22 cellular contexts compared by ENCODE assay signal in genomic region chr13:24662195-24663088, GRCh38. TPM values are rescaled to one million over a fixed set of nuclear protein-coding genes. Genes with fewer than 3 reads are reported as not detected.
"Had no signal": no experiment of that assay in that cellular context is flagged by ENCODE, and none has a peak within 500 bp of the region (broad histone marks: within the 10 kb centered on the region; RNA-seq: fewer than 3 reads in every experiment).

No MANE protein-coding gene starts in this region.

- H3K27ac ChIP-seq: ascending aorta, brain microvascular endothelial cell, esophagus muscularis mucosa, thoracic aorta had no signal

- H3K27ac Mint-ChIP-seq: activated naive CD4-positive, alpha-beta T cell treated with anti-CD3 and anti-CD28 coated beads, Interleukin-2, amount 50 U/mL, for 72 hours; T-helper 2 cell treated with Interferon-gamma antibody and Interleukin-4, amounts not matched to agents 5 μg/mL and 100 μg/mL, for 36 hours had no signal

- ATAC-seq: activated naive CD4-positive, alpha-beta T cell treated with anti-CD3 and anti-CD28 coated beads, Interleukin-2, amount 50 U/mL, for 72 hours; left ventricle myocardium superior had no signal

- H3K9me3 Mint-ChIP-seq: activated naive CD4-positive, alpha-beta T cell treated with anti-CD3 and anti-CD28 coated beads, Interleukin-2, amount 50 U/mL, for 72 hours; central memory CD8-positive, alpha-beta T cell; neural crest cell; T-helper 2 cell treated with Interferon-gamma antibody and Interleukin-4, amounts not matched to agents 5 μg/mL and 100 μg/mL, for 36 hours had no signal

- H3K4me3 ChIP-seq: ascending aorta, esophagus muscularis mucosa, thoracic aorta had no signal

- H3K4me3 Mint-ChIP-seq: central memory CD8-positive, alpha-beta T cell; naive B cell; neural crest cell; T-helper 2 cell treated with Interferon-gamma antibody and Interleukin-4, amounts not matched to agents 5 μg/mL and 100 μg/mL, for 36 hours had no signal

- H3K9me3 ChIP-seq: ascending aorta, esophagus muscularis mucosa, thoracic aorta had no signal

- H3K4me1 ChIP-seq: ascending aorta, esophagus muscularis mucosa had no signal

- H3K4me1 Mint-ChIP-seq: central memory CD8-positive, alpha-beta T cell; naive B cell; neural crest cell had no signal

- H3K27me3 ChIP-seq: ascending aorta, brain microvascular endothelial cell, esophagus muscularis mucosa had no signal

- DNase-seq: activated gamma-delta T cell treated with Interleukin-2 at 50 U/mL for 16 hours; activated T-cell treated with anti-CD3 and anti-CD28 coated beads, Interleukin-2, amount 50 U/mL, for 1 hour; brain microvascular endothelial cell; glutamatergic neuron; hippocampal formation; kidney glomerular epithelial cell; left ventricle myocardium superior; mesenchymal stem cell; naive B cell; occipital lobe; retina; stimulated activated CD4-positive, alpha-beta T cell treated with anti-CD3 and anti-CD28 coated beads, Interleukin-4, amount 100 ng/mL, for 1 hour; stimulated activated naive CD4-positive, alpha-beta T cell had no signal

- H3K36me3 ChIP-seq: ascending aorta, brain microvascular endothelial cell, esophagus muscularis mucosa, thoracic aorta had no signal

- H3K36me3 Mint-ChIP-seq: activated naive CD4-positive, alpha-beta T cell treated with anti-CD3 and anti-CD28 coated beads, Interleukin-2, amount 50 U/mL, for 72 hours; naive B cell had no signal

RNA-seq across cellular contexts. Expression of gene ATP12A, which starts 17.8 kb away (rescaled TPM):
- total RNA-seq: ascending aorta, esophagus muscularis mucosa, left ventricle myocardium superior, mononuclear cell, posterior vena cava had no signal
